In the genomic region with DNA sequence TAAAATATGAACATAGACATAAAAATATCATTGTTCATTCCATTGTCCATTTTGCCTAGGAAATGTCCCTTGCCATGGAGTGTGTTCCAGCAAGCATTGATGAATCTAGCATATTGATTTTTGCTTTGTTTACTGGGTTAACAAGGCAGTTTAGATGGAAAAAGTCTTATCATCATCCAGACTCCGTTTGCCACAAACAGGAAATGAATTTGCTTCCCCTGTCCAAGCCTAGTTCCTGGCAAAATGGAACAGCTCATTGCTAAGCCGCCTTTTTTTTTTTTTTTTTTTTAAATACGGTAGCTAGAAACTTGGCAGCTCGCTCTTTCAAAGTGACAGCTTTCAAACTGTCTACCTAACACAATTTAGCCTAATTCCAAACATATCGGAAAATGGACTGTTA, we compare ENCODE assay signal across 21 cellular contexts. TPM values are rescaled to one million over a fixed set of nuclear protein-coding genes. Genes with fewer than 3 reads are reported as not detected.
"Had no signal": no experiment of that assay in that cellular context is flagged by ENCODE, and none has a peak within 500 bp of the region (broad histone marks: within the 10 kb centered on the region; RNA-seq: fewer than 3 reads in every experiment).

No MANE protein-coding gene starts in this region.

- DNase-seq: activated CD8-positive, alpha-beta memory T cell treated with anti-CD3 and anti-CD28 coated beads, Interleukin-2, amount 10 ng/mL, durations not matched to agents 7 days and 5 days; activated CD8-positive, alpha-beta T cell treated with anti-CD3 and anti-CD28 coated beads, Interleukin-2, amount 10 ng/mL, durations not matched to agents 7 days and 5 days; activated T-cell treated with anti-CD3 and anti-CD28 coated beads, Interleukin-2, amount 50 U/mL, for 48 hours; dorsolateral prefrontal cortex; foreskin keratinocyte; heart right ventricle; mucosa of descending colon; right cardiac atrium; stimulated activated CD4-positive, alpha-beta T cell treated with anti-CD3 and anti-CD28 coated beads, Interleukin-2, amount 100 ng/mL, for 48 hours; upper lobe of left lung had no signal

- ATAC-seq: activated CD8-positive, alpha-beta memory T cell treated with anti-CD3 and anti-CD28 coated beads, Interleukin-2, amount 10 ng/mL, durations not matched to agents 7 days and 5 days; activated CD8-positive, alpha-beta T cell treated with anti-CD3 and anti-CD28 coated beads, Interleukin-2, amount 10 ng/mL, durations not matched to agents 7 days and 5 days; activated naive CD4-positive, alpha-beta T cell treated with anti-CD3 and anti-CD28 coated beads, Interleukin-2, amount 50 U/mL, for 72 hours; foreskin keratinocyte; mucosa of descending colon; natural killer cell treated with Interleukin-12 subunit alpha and Interleukin-12 subunit beta and Interleukin-15 and Interleukin-18, amount 100 ng/mL, for 72 hours; right cardiac atrium; WTC11 had no signal

- H3K4me1 ChIP-seq: breast epithelium, foreskin keratinocyte, upper lobe of left lung, vagina had no signal

- H3K9me3 Mint-ChIP-seq: activated naive CD4-positive, alpha-beta T cell treated with anti-CD3 and anti-CD28 coated beads, Interleukin-2, amount 50 U/mL, for 72 hours; activated T-helper 2 cell treated with anti-CD3 and anti-CD28 coated beads, Interferon-gamma antibody, Interleukin-2, Interleukin-4, amounts not matched to agents 10 μg/mL and 5 μg/mL and 100 μg/mL, durations not matched to agents 14 hours and 24 hours and 36 hours; central memory CD8-positive, alpha-beta T cell; natural killer cell treated with Interleukin-12 subunit alpha and Interleukin-12 subunit beta and Interleukin-15 and Interleukin-18, amount 100 ng/mL, for 72 hours; stimulated activated naive CD8-positive, alpha-beta T cell treated with anti-CD3 and anti-CD28 coated beads, Interleukin-15, Interleukin-2, amounts not matched to agents 100 ng/mL and 50 ng/mL, for 24 hours; WTC11 had no signal

- H3K4me1 Mint-ChIP-seq: activated CD8-positive, alpha-beta memory T cell treated with anti-CD3 and anti-CD28 coated beads, Interleukin-2, amount 10 ng/mL, durations not matched to agents 7 days and 5 days; central memory CD8-positive, alpha-beta T cell had no signal

- H3K36me3 Mint-ChIP-seq: activated CD8-positive, alpha-beta memory T cell treated with anti-CD3 and anti-CD28 coated beads, Interleukin-2, amount 10 ng/mL, durations not matched to agents 7 days and 5 days; activated naive CD4-positive, alpha-beta T cell treated with anti-CD3 and anti-CD28 coated beads, Interleukin-2, amount 50 U/mL, for 72 hours; natural killer cell treated with Interleukin-12 subunit alpha and Interleukin-12 subunit beta and Interleukin-15 and Interleukin-18, amount 100 ng/mL, for 72 hours; WTC11 had no signal

- H3K36me3 ChIP-seq: breast epithelium, esophagus muscularis mucosa, upper lobe of left lung, vagina had no signal

- H3K27me3 ChIP-seq: foreskin keratinocyte, upper lobe of left lung, vagina had no signal

- H3K27ac Mint-ChIP-seq: activated CD8-positive, alpha-beta memory T cell treated with anti-CD3 and anti-CD28 coated beads, Interleukin-2, amount 10 ng/mL, durations not matched to agents 7 days and 5 days; activated CD8-positive, alpha-beta T cell treated with anti-CD3 and anti-CD28 coated beads, Interleukin-2, amount 10 ng/mL, durations not matched to agents 7 days and 5 days; activated naive CD4-positive, alpha-beta T cell treated with anti-CD3 and anti-CD28 coated beads, Interleukin-2, amount 50 U/mL, for 72 hours; activated T-helper 2 cell treated with anti-CD3 and anti-CD28 coated beads, Interferon-gamma antibody, Interleukin-2, Interleukin-4, amounts not matched to agents 10 μg/mL and 5 μg/mL and 100 μg/mL, durations not matched to agents 14 hours and 24 hours and 36 hours; natural killer cell treated with Interleukin-12 subunit alpha and Interleukin-12 subunit beta and Interleukin-15 and Interleukin-18, amount 100 ng/mL, for 72 hours; stimulated activated naive CD8-positive, alpha-beta T cell treated with anti-CD3 and anti-CD28 coated beads, Interleukin-15, Interleukin-2, amounts not matched to agents 100 ng/mL and 50 ng/mL, for 24 hours; WTC11 had no signal

- H3K27ac ChIP-seq: breast epithelium, dorsolateral prefrontal cortex, esophagus muscularis mucosa, foreskin keratinocyte, upper lobe of left lung, vagina had no signal

- H3K4me3 ChIP-seq: breast epithelium, dorsolateral prefrontal cortex, esophagus muscularis mucosa, heart right ventricle, lung, mucosa of descending colon, upper lobe of left lung, vagina had no signal

- H3K4me3 Mint-ChIP-seq: activated CD8-positive, alpha-beta memory T cell treated with anti-CD3 and anti-CD28 coated beads, Interleukin-2, amount 10 ng/mL, durations not matched to agents 7 days and 5 days; activated CD8-positive, alpha-beta T cell treated with anti-CD3 and anti-CD28 coated beads, Interleukin-2, amount 10 ng/mL, durations not matched to agents 7 days and 5 days; central memory CD8-positive, alpha-beta T cell; natural killer cell treated with Interleukin-12 subunit alpha and Interleukin-12 subunit beta and Interleukin-15 and Interleukin-18, amount 100 ng/mL, for 72 hours; stimulated activated naive CD8-positive, alpha-beta T cell treated with anti-CD3 and anti-CD28 coated beads, Interleukin-15, Interleukin-2, amounts not matched to agents 100 ng/mL and 50 ng/mL, for 24 hours; WTC11 had no signal

- H3K9me3 ChIP-seq: breast epithelium, esophagus muscularis mucosa, heart right ventricle, mucosa of descending colon, upper lobe of left lung, vagina had no signal

RNA-seq across cellular contexts. Expression of a gene that starts 7.5 kb away (rescaled TPM):
- total RNA-seq: activated CD8-positive, alpha-beta memory T cell treated with anti-CD3 and anti-CD28 coated beads, Interleukin-2, amount 10 ng/mL, durations not matched to agents 7 days and 5 days; activated CD8-positive, alpha-beta T cell treated with anti-CD3 and anti-CD28 coated beads, Interleukin-2, amount 10 ng/mL, durations not matched to agents 7 days and 5 days; activated naive CD4-positive, alpha-beta T cell treated with anti-CD3 and anti-CD28 coated beads, Interleukin-2, amount 50 U/mL, for 72 hours; activated T-helper 2 cell treated with anti-CD3 and anti-CD28 coated beads, Interferon-gamma antibody, Interleukin-2, Interleukin-4, amounts not matched to agents 10 μg/mL and 5 μg/mL and 100 μg/mL, durations not matched to agents 14 hours and 24 hours and 36 hours; foreskin keratinocyte; natural killer cell treated with Interleukin-12 subunit alpha and Interleukin-12 subunit beta and Interleukin-15 and Interleukin-18, amount 100 ng/mL, for 72 hours; T-helper 1 cell treated with Interleukin-12 subunit alpha and Interleukin-12 subunit beta and Interleukin-4 antibody, amounts not matched to agents 30 ng/mL and 1 ng/mL, for 36 hours had no signal
